ENCODE assay signal across 1 cellular context in genomic region chr7:108570146-108570755, GRCh38.
TF ChIP-seq lines count a peak whose summit lies in the region.

No MANE protein-coding gene starts in this region.

TF ChIP-seq in K562, 482 proteins besides CTCF, POLR2A, EP300 and RAD21 (continued from another document and continues in another):
- TF ChIP-seq, protein P1, sequence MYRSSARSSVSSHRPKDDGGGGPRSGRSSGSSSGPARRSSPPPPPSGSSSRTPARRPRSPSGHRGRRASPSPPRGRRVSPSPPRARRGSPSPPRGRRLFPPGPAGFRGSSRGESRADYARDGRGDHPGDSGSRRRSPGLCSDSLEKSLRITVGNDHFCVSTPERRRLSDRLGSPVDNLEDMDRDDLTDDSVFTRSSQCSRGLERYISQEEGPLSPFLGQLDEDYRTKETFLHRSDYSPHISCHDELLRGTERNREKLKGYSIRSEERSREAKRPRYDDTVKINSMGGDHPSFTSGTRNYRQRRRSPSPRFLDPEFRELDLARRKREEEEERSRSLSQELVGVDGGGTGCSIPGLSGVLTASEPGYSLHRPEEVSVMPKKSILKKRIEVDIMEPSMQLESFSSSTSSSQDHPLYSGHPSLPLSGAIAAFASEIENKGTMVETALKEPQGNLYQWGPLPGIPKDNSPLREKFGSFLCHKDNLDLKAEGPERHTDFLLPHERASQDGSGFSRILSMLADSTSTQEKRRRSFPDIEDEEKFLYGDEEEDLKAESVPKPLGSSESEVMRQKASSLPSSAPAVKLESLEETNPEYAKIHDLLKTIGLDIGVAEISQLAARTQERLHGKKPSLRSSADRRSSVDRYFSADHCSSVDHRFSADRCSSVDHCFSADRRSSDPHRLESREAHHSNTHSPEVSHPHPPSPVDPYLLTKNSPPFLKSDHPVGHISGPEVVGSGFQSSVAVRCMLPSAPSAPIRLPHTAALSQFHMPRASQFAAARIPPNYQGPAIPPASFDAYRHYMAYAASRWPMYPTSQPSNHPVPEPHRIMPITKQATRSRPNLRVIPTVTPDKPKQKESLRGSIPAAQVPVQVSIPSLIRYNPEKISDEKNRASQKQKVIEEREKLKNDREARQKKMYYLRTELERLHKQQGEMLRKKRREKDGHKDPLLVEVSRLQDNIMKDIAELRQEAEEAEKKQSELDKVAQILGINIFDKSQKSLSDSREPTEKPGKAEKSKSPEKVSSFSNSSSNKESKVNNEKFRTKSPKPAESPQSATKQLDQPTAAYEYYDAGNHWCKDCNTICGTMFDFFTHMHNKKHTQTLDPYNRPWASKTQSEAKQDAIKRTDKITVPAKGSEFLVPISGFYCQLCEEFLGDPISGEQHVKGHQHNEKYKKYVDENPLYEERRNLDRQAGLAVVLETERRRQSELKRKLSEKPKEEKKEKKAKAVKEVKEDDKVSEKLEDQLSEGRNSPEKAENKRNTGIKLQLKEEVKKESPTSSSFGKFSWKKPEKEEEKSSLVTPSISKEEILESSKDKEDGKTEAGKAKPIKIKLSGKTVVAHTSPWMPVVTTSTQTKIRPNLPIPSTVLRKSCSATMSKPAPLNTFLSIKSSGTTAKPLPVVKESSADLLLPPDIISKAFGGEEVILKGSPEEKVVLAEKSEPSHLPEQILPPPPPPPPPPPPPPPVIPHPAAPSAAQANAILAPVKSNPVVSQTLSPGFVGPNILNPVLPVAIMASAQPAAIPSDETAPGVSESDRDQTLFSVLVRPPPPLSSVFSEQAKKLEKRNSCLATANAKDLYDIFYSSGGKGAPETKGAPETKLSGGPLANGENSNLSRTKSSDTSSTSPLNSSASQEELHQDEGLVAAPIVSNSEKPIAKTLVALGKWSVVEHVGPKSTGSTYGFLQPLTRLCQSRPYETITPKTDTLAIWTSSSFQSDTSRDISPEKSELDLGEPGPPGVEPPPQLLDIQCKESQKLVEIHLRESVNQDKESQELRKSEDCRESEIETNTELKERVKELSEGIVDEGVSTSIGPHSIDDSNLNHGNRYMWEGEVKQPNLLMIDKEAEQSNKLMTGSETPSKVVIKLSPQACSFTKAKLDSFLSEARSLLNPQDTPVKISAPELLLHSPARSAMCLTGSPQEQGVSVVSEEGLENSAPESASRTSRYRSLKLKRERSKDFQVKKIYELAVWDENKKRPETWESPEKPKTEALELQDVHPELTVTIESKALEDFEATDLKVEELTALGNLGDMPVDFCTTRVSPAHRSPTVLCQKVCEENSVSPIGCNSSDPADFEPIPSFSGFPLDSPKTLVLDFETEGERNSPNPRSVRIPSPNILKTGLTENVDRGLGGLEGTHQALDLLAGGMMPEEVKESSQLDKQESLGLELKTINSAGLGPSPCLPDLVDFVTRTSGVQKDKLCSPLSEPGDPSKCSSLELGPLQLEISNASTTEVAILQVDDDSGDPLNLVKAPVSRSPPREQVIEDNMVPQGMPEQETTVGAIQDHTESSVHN (IDR thresholded peaks at IDR 0.05; ENCODE audit: borderline replicate concordance in 1 of 2, low read depth in 1 of 2): no peak
- TF ChIP-seq NUFIP1 (IDR thresholded peaks at IDR 0.05; ENCODE audit: partially characterized antibody) (no peak), DIDO1 (tag; IDR thresholded peaks at IDR 0.05; ENCODE audit: low read depth) (no peak), CHD1 (IDR thresholded peaks at IDR 0.05; ENCODE audit: low read length) (peak; percentile 66), TEAD4 (IDR thresholded peaks at IDR 0.05; ENCODE audit: low read length) (peak; percentile 20; the same call in 1 of the 2 replicates), TEAD4 (CRISPR knock-in tag; IDR thresholded peaks at IDR 0.05; ENCODE audit: borderline replicate concordance) (no peak; the same call in 1 of the 2 replicates), FIP1L1 (IDR thresholded peaks at IDR 0.05; ENCODE audit: low read depth, low read length, poor library complexity, severe bottlenecking) (no peak), LCOR (CRISPR knock-in tag; IDR thresholded peaks at IDR 0.05) (no peak), KLF6 (CRISPR knock-in tag; IDR thresholded peaks at IDR 0.05; ENCODE audit: borderline replicate concordance) (no peak), PHF20 (IDR thresholded peaks at IDR 0.05; ENCODE audit: partially characterized antibody) (no peak), HMGN3 (IDR thresholded peaks at IDR 0.05; ENCODE audit: borderline replicate concordance, extremely low read depth, insufficient read length, low read depth, low read length) (no peak), ZNF699 (CRISPR knock-in tag; IDR thresholded peaks at IDR 0.05; ENCODE audit: insufficient replicate concordance) (no peak), ZNF146 (CRISPR knock-in tag; IDR thresholded peaks at IDR 0.05; ENCODE audit: unreplicated experiment) (no peak), TAF15 (IDR thresholded peaks at IDR 0.05; ENCODE audit: low read depth, low read length) (no peak), TCFL5 (CRISPR knock-in tag; conservative IDR thresholded peaks at IDR 0.05) (no peak), TSHZ1 (CRISPR knock-in tag; IDR thresholded peaks at IDR 0.05) (0 out of 2 replicates have a peak, but pooled peaks have one; percentile 29), PHTF2 (CRISPR knock-in tag; IDR thresholded peaks at IDR 0.05) (no peak), ZNF24 (IDR thresholded peaks at IDR 0.05) (no peak), NR2F6 (CRISPR knock-in tag; IDR thresholded peaks at IDR 0.05) (no peak), FOXM1 (IDR thresholded peaks at IDR 0.05; ENCODE audit: low read depth) (no peak), FOXM1 (CRISPR knock-in tag; IDR thresholded peaks at IDR 0.05; ENCODE audit: low read depth) (0 out of 2 replicates have a peak, but pooled peaks have one; percentile 43), HNRNPUL1 (IDR thresholded peaks at IDR 0.05; ENCODE audit: low read length) (no peak), UBTF (IDR thresholded peaks at IDR 0.05; ENCODE audit: borderline replicate concordance in 1 of 2, low read depth in 2 of 2, low read length in 2 of 2) (peak in 1 of 2 experiments; percentile 16; a peak in 1 of 4 replicates), SIN3A (IDR thresholded peaks at IDR 0.05; ENCODE audit: borderline replicate concordance in 2 of 2, control insufficient read depth in 1 of 2, low read depth in 2 of 2, low read length in 2 of 2) (peak in 1 of 2 experiments; percentile 18; a peak in 1 of 4 replicates), RBM15 (IDR thresholded peaks at IDR 0.05; ENCODE audit: insufficient read depth, low read length) (no peak), POLR2B (IDR thresholded peaks at IDR 0.05; ENCODE audit: low read depth, partially characterized antibody) (no peak), NKRF (IDR thresholded peaks at IDR 0.05; ENCODE audit: borderline replicate concordance) (peak; percentile 10; the same call in 1 of the 2 replicates), MEIS2 (IDR thresholded peaks at IDR 0.05; ENCODE audit: partially characterized antibody) (no peak), CREM (IDR thresholded peaks at IDR 0.05; ENCODE audit: low read depth) (peak; percentile 45; the same call in 1 of the 2 replicates), MCM3 (IDR thresholded peaks at IDR 0.05) (no peak), ZNF778 (CRISPR knock-in tag; IDR thresholded peaks at IDR 0.05) (no peak), ZNF184 (CRISPR knock-in tag; IDR thresholded peaks at IDR 0.05) (no peak), JUN (IDR thresholded peaks at IDR 0.05; ENCODE audit: borderline replicate concordance, low read depth, low read length) (no peak), JUN (CRISPR knock-in tag; IDR thresholded peaks at IDR 0.05; ENCODE audit: borderline replicate concordance) (no peak), KHSRP (IDR thresholded peaks at IDR 0.05) (no peak), ZNF507 (tag; conservative IDR thresholded peaks at IDR 0.05) (no peak), ETS1 (conservative IDR thresholded peaks at IDR 0.05; ENCODE audit: control insufficient read depth, low read depth, low read length) (peak; percentile 0; the same call in 1 of the 2 replicates)
- TF ChIP-seq, protein P2, sequence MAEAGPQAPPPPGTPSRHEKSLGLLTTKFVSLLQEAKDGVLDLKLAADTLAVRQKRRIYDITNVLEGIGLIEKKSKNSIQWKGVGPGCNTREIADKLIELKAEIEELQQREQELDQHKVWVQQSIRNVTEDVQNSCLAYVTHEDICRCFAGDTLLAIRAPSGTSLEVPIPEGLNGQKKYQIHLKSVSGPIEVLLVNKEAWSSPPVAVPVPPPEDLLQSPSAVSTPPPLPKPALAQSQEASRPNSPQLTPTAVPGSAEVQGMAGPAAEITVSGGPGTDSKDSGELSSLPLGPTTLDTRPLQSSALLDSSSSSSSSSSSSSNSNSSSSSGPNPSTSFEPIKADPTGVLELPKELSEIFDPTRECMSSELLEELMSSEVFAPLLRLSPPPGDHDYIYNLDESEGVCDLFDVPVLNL (CRISPR knock-in tag; IDR thresholded peaks at IDR 0.05; ENCODE audit: low read depth): no peak
- TF ChIP-seq, protein P3, sequence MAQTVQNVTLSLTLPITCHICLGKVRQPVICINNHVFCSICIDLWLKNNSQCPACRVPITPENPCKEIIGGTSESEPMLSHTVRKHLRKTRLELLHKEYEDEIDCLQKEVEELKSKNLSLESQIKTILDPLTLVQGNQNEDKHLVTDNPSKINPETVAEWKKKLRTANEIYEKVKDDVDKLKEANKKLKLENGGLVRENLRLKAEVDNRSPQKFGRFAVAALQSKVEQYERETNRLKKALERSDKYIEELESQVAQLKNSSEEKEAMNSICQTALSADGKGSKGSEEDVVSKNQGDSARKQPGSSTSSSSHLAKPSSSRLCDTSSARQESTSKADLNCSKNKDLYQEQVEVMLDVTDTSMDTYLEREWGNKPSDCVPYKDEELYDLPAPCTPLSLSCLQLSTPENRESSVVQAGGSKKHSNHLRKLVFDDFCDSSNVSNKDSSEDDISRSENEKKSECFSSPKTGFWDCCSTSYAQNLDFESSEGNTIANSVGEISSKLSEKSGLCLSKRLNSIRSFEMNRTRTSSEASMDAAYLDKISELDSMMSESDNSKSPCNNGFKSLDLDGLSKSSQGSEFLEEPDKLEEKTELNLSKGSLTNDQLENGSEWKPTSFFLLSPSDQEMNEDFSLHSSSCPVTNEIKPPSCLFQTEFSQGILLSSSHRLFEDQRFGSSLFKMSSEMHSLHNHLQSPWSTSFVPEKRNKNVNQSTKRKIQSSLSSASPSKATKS (CRISPR knock-in tag; IDR thresholded peaks at IDR 0.05): no peak
- TF ChIP-seq, protein P4, sequence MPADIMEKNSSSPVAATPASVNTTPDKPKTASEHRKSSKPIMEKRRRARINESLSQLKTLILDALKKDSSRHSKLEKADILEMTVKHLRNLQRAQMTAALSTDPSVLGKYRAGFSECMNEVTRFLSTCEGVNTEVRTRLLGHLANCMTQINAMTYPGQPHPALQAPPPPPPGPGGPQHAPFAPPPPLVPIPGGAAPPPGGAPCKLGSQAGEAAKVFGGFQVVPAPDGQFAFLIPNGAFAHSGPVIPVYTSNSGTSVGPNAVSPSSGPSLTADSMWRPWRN (IDR thresholded peaks at IDR 0.05; ENCODE audit: low read depth): no peak
